9 cellular contexts compared by ENCODE assay signal in genomic region chr19:45569619-45570421, GRCh38. TPM values are rescaled to one million over a fixed set of nuclear protein-coding genes. Genes with fewer than 3 reads are reported as not detected.
DNase-seq lines count a peak whose midpoint lies in the region; ATAC-seq, FAIRE-seq and TF ChIP-seq lines count a peak whose summit lies in the region.
"Had no signal": no experiment of that assay in that cellular context is flagged by ENCODE, and none has a peak within 500 bp of the region (broad histone marks: within the 10 kb centered on the region; RNA-seq: fewer than 3 reads in every experiment).

No MANE protein-coding gene starts in this region.

- H3K79me2 ChIP-seq in neural cell (replicated peaks; ENCODE audit: insufficient read depth, low read length) = no peaks in the 10 kb centered on the region

- H3K9me2 ChIP-seq in neural cell (ENCODE audit: insufficient read depth, low read length) = no peaks in the 10 kb centered on the region

- peaks cover 0 to 3% of the 10 kb centered on the region in 2 donors for H3K36me3 ChIP-seq in esophagus (ENCODE audit: control insufficient read depth in 2 of 2, insufficient read depth in 2 of 2, low read length in 1 of 2)
- no peaks in the 10 kb centered on the region for H3K36me3 ChIP-seq in neural cell (ENCODE audit: insufficient read depth, low read length)
- H3K36me3 ChIP-seq in transverse colon = no peaks in the 10 kb centered on the region

- intact Hi-C loops in transverse colon (cut with DNase I; ENCODE audit: low total_unique reads) = no loop called here

- no peak overlapping the region for H3K4me2 ChIP-seq in neural cell (ENCODE audit: low read length)

- no peak for ATAC-seq in GM19035 (IDR thresholded peaks at IDR 0.05; ENCODE audit: unreplicated experiment)
- no peak for ATAC-seq in GM19328 (IDR thresholded peaks at IDR 0.05; ENCODE audit: unreplicated experiment)

- no peak overlapping the region for H3K4me3 ChIP-seq in NB4 (ENCODE audit: low read depth, low read length)
- no peak overlapping the region for H3K4me3 ChIP-seq in esophagus (ENCODE audit: low read depth in 1 of 2, low read length in 2 of 2)
- H3K4me3 ChIP-seq in neural cell (ENCODE audit: low read length) = no peak overlapping the region
- no peak overlapping the region for H3K4me3 ChIP-seq in transverse colon

- H4K20me1 ChIP-seq in neural cell (ENCODE audit: insufficient read depth) = no peaks in the 10 kb centered on the region

- H3K27ac ChIP-seq in esophagus (ENCODE audit: low read depth in 2 of 2, low read length in 1 of 2) (peak overlapping the region; percentile 66 to 75), neural cell (ENCODE audit: low read length) (no peak overlapping the region), transverse colon (no peak overlapping the region)

- H3K4me1 ChIP-seq in esophagus (ENCODE audit: control insufficient read depth in 2 of 2, insufficient read depth in 2 of 2, low read length in 1 of 2) (no peaks in the 10 kb centered on the region), transverse colon (peaks cover 7 to 24% (median 13%) of the 10 kb centered on the region in 4 donors)

- in situ Hi-C loops in transverse colon (cut with MboI; ENCODE audit: low pct_ligation_motif_present in 1 of 4, low pct_unique_long_range_greater_than_20kb in 1 of 4, low sequenced_read_pairs in 3 of 4) = no loop called here

- peak; percentile 74 for FAIRE-seq in G401.6 (lab: Jason Lieb, UNC)

- H3F3A ChIP-seq in neural cell (ENCODE audit: insufficient read depth, low read length, poor library complexity, severe bottlenecking) = no peaks in the 10 kb centered on the region

- TF ChIP-seq POLR2A in NB4 (IDR thresholded peaks at IDR 0.05; ENCODE audit: extremely low read depth, insufficient read length) = no peak
- no peak for TF ChIP-seq POLR2A in transverse colon (IDR thresholded peaks at IDR 0.05)

- TF ChIP-seq CTCF in NB4 (IDR thresholded peaks at IDR 0.05; ENCODE audit: low read depth, low read length) = peak; percentile 61
- TF ChIP-seq CTCF in neural cell (IDR thresholded peaks at IDR 0.05; ENCODE audit: poor library complexity, severe bottlenecking) = peak; percentile 32
- TF ChIP-seq CTCF in transverse colon (IDR thresholded peaks at IDR 0.05) = peak; percentile 76 to 84 (median 82)

- H3K27me3 ChIP-seq in esophagus (ENCODE audit: control insufficient read depth in 1 of 2, insufficient read depth in 2 of 2, low read length in 2 of 2) (no peaks in the 10 kb centered on the region), neural cell (ENCODE audit: insufficient read depth, low read depth, low read length) (no peaks in the 10 kb centered on the region), transverse colon (no peaks in the 10 kb centered on the region)

- no peak overlapping the region for H3K9ac ChIP-seq in neural cell (ENCODE audit: low read length)

- WGBS in esophagus, 2 donors = 62 to 65% methylated on average over 15 of the region's 15 CpGs
- 50 to 60% methylated on average over 1 to 15 of the region's 15 CpGs for WGBS in transverse colon (ENCODE audit: low coverage in 1 of 2), 2 donors

- no peak for TF ChIP-seq RAD21 in neural cell (conservative IDR thresholded peaks at IDR 0.05)

- DNase-seq in NB4 (ENCODE audit: low read depth) (peak; percentile 52), transverse colon (peak; percentile 87)
- peak; percentile 63 for DNase-seq in activated CD8-positive, alpha-beta memory T cell treated with anti-CD3 and anti-CD28 coated beads, Interleukin-2, amount 50 U/mL, for 4 hours

- H3K9me3 ChIP-seq in esophagus (ENCODE audit: control insufficient read depth in 2 of 2, insufficient read depth in 1 of 2, low read depth in 1 of 2, low read length in 1 of 2) (no peaks in the 10 kb centered on the region), neural cell (ENCODE audit: low read length) (no peaks in the 10 kb centered on the region), transverse colon (no peaks in the 10 kb centered on the region)

- no peak for TF ChIP-seq EP300 in neural cell (conservative IDR thresholded peaks at IDR 0.05; ENCODE audit: poor library complexity, severe bottlenecking)
- TF ChIP-seq EP300 in transverse colon (IDR thresholded peaks at IDR 0.05; ENCODE audit: low read depth) = no peak

- H2AFZ ChIP-seq in neural cell (ENCODE audit: low read depth, low read length) = no peak overlapping the region

TF ChIP-seq in neural cell, 6 proteins besides CTCF, POLR2A, EP300 and RAD21:
- TF ChIP-seq POLR2AphosphoS5 (IDR thresholded peaks at IDR 0.05) (no peak), TAF1 (IDR thresholded peaks at IDR 0.05; ENCODE audit: low read depth) (no peak), SMC3 (conservative IDR thresholded peaks at IDR 0.05; ENCODE audit: poor library complexity) (no peak), EZH2 (IDR thresholded peaks at IDR 0.05; ENCODE audit: borderline replicate concordance, insufficient read depth, low read length, poor library complexity, severe bottlenecking) (no peak), REST (IDR thresholded peaks at IDR 0.05; ENCODE audit: borderline replicate concordance) (no peak), MXI1 (conservative IDR thresholded peaks at IDR 0.05; ENCODE audit: poor library complexity, severe bottlenecking) (no peak)

RNA-seq across cellular contexts. Expression of gene OPA3, which starts 14.8 kb away (rescaled TPM):
- 1 to 10 TPM; 4.0 to 4.6 TPM for polyA plus RNA-seq in esophagus
- 3.3 and 6.0 TPM in 2 replicates for polyA plus RNA-seq in neural cell
- 4.7 and 6.1 TPM in 2 replicates for polyA minus RNA-seq in neural cell
- total RNA-seq in transverse colon = 10 to 100 TPM in 1 of 4 donors, 1 to 10 TPM in 3; 6.7 to 10.8 (median 8.6) TPM

RNA-seq across cellular contexts. Expression of gene GPR4, which starts 32.2 kb away (rescaled TPM):
- polyA plus RNA-seq in esophagus (under 1 TPM; 0.83 to 0.85 TPM), neural cell (0.25 TPM in 1 of 2 replicates, not detected in the other)
- not detected in 2 replicates for polyA minus RNA-seq in neural cell
- 1 to 10 TPM in 1 of 4 donors, under 1 TPM in 3; 0.27 to 1.4 (median 0.43) TPM for total RNA-seq in transverse colon
- total RNA-seq: T-helper 2 cell treated with Interferon-gamma antibody and Interleukin-4, amounts not matched to agents 100 ng/mL and 5 ng/mL, for 36 hours had no signal

Comparison
In these comparisons a context has a peak if more than half of its experiments do, and no peak if none do; other contexts are left out.
1. CTCF ChIP-seq: peak in every context shown above with its lines; median percentile 82 in transverse colon; 61 in NB4; 32 in neural cell.
2. H3K27ac ChIP-seq: peak in esophagus (2 of 2); none in neural cell (single experiment) and transverse colon (0 of 4).
3. Peak in every context shown above with its lines, with median percentiles within 50 percentile points of each other: DNase-seq.